Comparison of ENCODE assay signal across 1 cellular context in the genomic region with DNA sequence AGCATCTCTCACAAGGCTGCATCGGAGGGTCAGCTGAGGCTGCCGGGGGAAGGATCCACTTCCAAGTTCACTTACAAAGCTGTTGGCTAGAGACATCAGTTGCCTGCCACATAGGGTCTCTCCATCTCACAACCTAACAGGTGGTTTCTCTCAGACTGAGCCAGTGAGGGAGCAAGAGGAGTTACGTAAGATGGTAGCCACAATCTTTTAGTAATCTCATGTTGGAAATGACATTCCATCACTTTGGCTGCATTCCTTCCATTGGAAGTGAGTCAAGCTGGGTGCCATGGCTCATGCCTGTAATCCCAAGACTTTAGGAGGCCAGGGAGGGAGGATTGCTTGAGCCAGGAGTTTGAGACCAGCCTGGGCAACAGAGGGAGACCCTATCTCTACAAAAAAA.
TF ChIP-seq lines count a peak whose summit lies in the region.

No MANE protein-coding gene starts in this region.

TF ChIP-seq in HepG2, 621 proteins besides CTCF, POLR2A, EP300 and RAD21:
- TF ChIP-seq NFATC3 (CRISPR knock-in tag; IDR thresholded peaks at IDR 0.05) = no peak
- no peak for TF ChIP-seq KDM4B (CRISPR knock-in tag; IDR thresholded peaks at IDR 0.05)
- TF ChIP-seq, protein P1, sequence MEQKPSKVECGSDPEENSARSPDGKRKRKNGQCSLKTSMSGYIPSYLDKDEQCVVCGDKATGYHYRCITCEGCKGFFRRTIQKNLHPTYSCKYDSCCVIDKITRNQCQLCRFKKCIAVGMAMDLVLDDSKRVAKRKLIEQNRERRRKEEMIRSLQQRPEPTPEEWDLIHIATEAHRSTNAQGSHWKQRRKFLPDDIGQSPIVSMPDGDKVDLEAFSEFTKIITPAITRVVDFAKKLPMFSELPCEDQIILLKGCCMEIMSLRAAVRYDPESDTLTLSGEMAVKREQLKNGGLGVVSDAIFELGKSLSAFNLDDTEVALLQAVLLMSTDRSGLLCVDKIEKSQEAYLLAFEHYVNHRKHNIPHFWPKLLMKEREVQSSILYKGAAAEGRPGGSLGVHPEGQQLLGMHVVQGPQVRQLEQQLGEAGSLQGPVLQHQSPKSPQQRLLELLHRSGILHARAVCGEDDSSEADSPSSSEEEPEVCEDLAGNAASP (CRISPR knock-in tag; IDR thresholded peaks at IDR 0.05; ENCODE audit: borderline replicate concordance) = no peak
- no peak for TF ChIP-seq RCOR2 (CRISPR knock-in tag; IDR thresholded peaks at IDR 0.05)
- no peak for TF ChIP-seq SCMH1 (CRISPR knock-in tag; IDR thresholded peaks at IDR 0.05; ENCODE audit: borderline replicate concordance)
- peak; percentile 32 for TF ChIP-seq TEAD3 (CRISPR knock-in tag; optimal IDR thresholded peaks at IDR 0.05; ENCODE audit: borderline replicate concordance)
- 0 out of 2 replicates have a peak, but pooled peaks have one; percentile 34 for TF ChIP-seq ZNF644 (CRISPR knock-in tag; IDR thresholded peaks at IDR 0.05; ENCODE audit: low read depth)
- TF ChIP-seq CEBPB (IDR thresholded peaks at IDR 0.05; ENCODE audit: borderline replicate concordance, low read depth, low read length) = peak; percentile 64; the same call in 1 of the 2 replicates
